ENCODE assay signal across 23 cellular contexts in genomic region chr20:57874141-57874540, GRCh38.
DNase-seq lines count a peak whose midpoint lies in the region; ATAC-seq and TF ChIP-seq lines count a peak whose summit lies in the region.
"Had no signal": no experiment of that assay in that cellular context is flagged by ENCODE, and none has a peak within 500 bp of the region (broad histone marks: within the 10 kb centered on the region; RNA-seq: fewer than 3 reads in every experiment).

No MANE protein-coding gene starts in this region.

- no CpG with 5 or more reads among the region's 7 CpGs for WGBS in neuronal stem cell (ENCODE audit: extremely low coverage in 2 of 2, insufficient read length in 2 of 2, insufficient replicate concordance in 1 of 2), 2 donors

- H3K27ac ChIP-seq in neuronal stem cell (replicated peaks; ENCODE audit: low read length) (no peak overlapping the region), PC-3 (ENCODE audit: low read length) (no peak overlapping the region)
- H3K27ac ChIP-seq: BLaER1 treated with 17β-estradiol and CSF1 and Interleukin-3, amounts not matched to agents 10 nM and 100 nM; GM23248 had no signal

- DNase-seq in activated CD8-positive, alpha-beta memory T cell treated with anti-CD3 and anti-CD28 coated beads for 24 hours, result peak; percentile 24
- no peak for DNase-seq in activated CD8-positive, alpha-beta memory T cell treated with anti-CD3 and anti-CD28 coated beads, Interleukin-2, amount 50 U/mL, for 4 hours
- DNase-seq in ecto neural progenitor cell (ENCODE audit: low spot score) (peak; percentile 16), islet precursor cell (peak; percentile 12), neuronal stem cell (ENCODE audit: low spot score) (no peak), CD14-positive monocyte (ENCODE audit: low spot score) (no peak), PC-3 (no peak), NCI-H2196 (lab: John Stamatoyannopoulos, UW; ENCODE audit: unreplicated experiment) (no peak)
- DNase-seq: 8988T; ACHN; AML-193; BE2C; Calu3; CD4-positive, alpha-beta memory T cell; COR-L47; DMS53; DMS79 treated with DMSO at 0.1 percent for 48 hours; GF-D8; GM23248; H7; HCEC 1CT had no signal

- no peaks in the 10 kb centered on the region for H3K4me1 Mint-ChIP-seq in CD14-positive monocyte
- H3K4me1 Mint-ChIP-seq: CD4-positive, alpha-beta memory T cell had no signal

- no peak overlapping the region for H4K8ac ChIP-seq in neuronal stem cell (ENCODE audit: low read depth, low read length)

- H2AK5ac ChIP-seq in neuronal stem cell (ENCODE audit: low read depth, low read length), result no peak overlapping the region

- TF ChIP-seq CTCF in CD14-positive monocyte (IDR thresholded peaks at IDR 0.05) (no peak), PC-3 (conservative IDR thresholded peaks at IDR 0.05; ENCODE audit: low read depth, low read length) (no peak)

- H2AFZ ChIP-seq in neuronal stem cell (ENCODE audit: low read length) (no peak overlapping the region), PC-3 (ENCODE audit: low read length) (no peak overlapping the region)
- H2AFZ ChIP-seq: GM23248 had no signal

- H3K9me3 ChIP-seq in neuronal stem cell (replicated peaks in 1 of 2; ENCODE audit: control insufficient read depth in 2 of 2, insufficient read depth in 1 of 2, low read depth in 1 of 2, low read length in 2 of 2) (no peaks in the 10 kb centered on the region), PC-3 (ENCODE audit: low read length) (no peaks in the 10 kb centered on the region)
- H3K9me3 ChIP-seq: A549, BE2C had no signal

- H3K9ac ChIP-seq in neuronal stem cell (ENCODE audit: low read depth, low read length, poor library complexity) (no peak overlapping the region), PC-3 (ENCODE audit: low read length) (no peak overlapping the region)
- H3K9ac ChIP-seq: BLaER1 treated with 17β-estradiol and CSF1 and Interleukin-3, amounts not matched to agents 10 nM and 100 nM; GM23248 had no signal

- no peak for ATAC-seq in PC-3
- ATAC-seq: A549 had no signal

- H3K27me3 ChIP-seq in neuronal stem cell (ENCODE audit: control insufficient read depth in 3 of 3, insufficient read depth in 3 of 3, low read depth in 1 of 3, low read length in 3 of 3) (peaks cover 0 to 25% (median 0%) of the 10 kb centered on the region in 3 experiments), PC-3 (ENCODE audit: low read length) (no peaks in the 10 kb centered on the region)
- H3K27me3 ChIP-seq: BE2C had no signal

- H3K4me3 Mint-ChIP-seq in CD14-positive monocyte, result no peak overlapping the region
- H3K4me3 Mint-ChIP-seq: CD4-positive, alpha-beta memory T cell had no signal

- H3K79me2 ChIP-seq in PC-3 (ENCODE audit: low read length), result no peaks in the 10 kb centered on the region

- no peak overlapping the region for H2BK5ac ChIP-seq in neuronal stem cell (ENCODE audit: low read length)

- H3K36me3 ChIP-seq in neuronal stem cell (replicated peaks in 1 of 2; ENCODE audit: control insufficient read depth in 2 of 2, insufficient read depth in 2 of 2, low read length in 2 of 2) (no peaks in the 10 kb centered on the region), PC-3 (ENCODE audit: low read depth, low read length) (no peaks in the 10 kb centered on the region)
- H3K36me3 ChIP-seq: BE2C; BLaER1 treated with 17β-estradiol and CSF1 and Interleukin-3, amounts not matched to agents 10 nM and 100 nM had no signal

- H3K36me3 Mint-ChIP-seq in CD14-positive monocyte, result no peaks in the 10 kb centered on the region
- H3K36me3 Mint-ChIP-seq: CD4-positive, alpha-beta memory T cell had no signal

- BruUV-seq in PC-3 (replicated peaks; lab: Mats Ljungman, UMichigan), result no TSS peak

- CTCF ChIA-PET in PC-3 (lab: Charles Lee), result no interaction called here

- no peaks in the 10 kb centered on the region for H3K4me1 ChIP-seq in neuronal stem cell (ENCODE audit: control insufficient read depth in 2 of 2, insufficient read depth in 1 of 2, low read depth in 1 of 2, low read length in 2 of 2)
- H3K4me1 ChIP-seq in PC-3 (ENCODE audit: insufficient read depth, low read length), result no peaks in the 10 kb centered on the region
- H3K4me1 ChIP-seq: A549, BE2C had no signal

- H3K79me1 ChIP-seq in neuronal stem cell (ENCODE audit: low read depth, low read length), result no peaks in the 10 kb centered on the region

- H4K20me1 ChIP-seq in PC-3 (ENCODE audit: low read length), result no peaks in the 10 kb centered on the region
- H4K20me1 ChIP-seq: BLaER1 treated with 17β-estradiol and CSF1 and Interleukin-3, amounts not matched to agents 10 nM and 100 nM had no signal

- intact Hi-C loops in CD14-positive monocyte (cut with micrococcal nuclease), result no loop called here
- intact Hi-C loops in PC-3 (cut with micrococcal nuclease), result no loop called here

- H2BK120ac ChIP-seq in neuronal stem cell (ENCODE audit: low read depth, low read length), result no peak overlapping the region

- H3K9me3 Mint-ChIP-seq in CD14-positive monocyte, result peaks cover 0 to 19% (median 5%) of the 10 kb centered on the region in 7 donors
- H3K9me3 Mint-ChIP-seq: CD4-positive, alpha-beta memory T cell had no signal

- H3K4me2 ChIP-seq in neuronal stem cell (ENCODE audit: insufficient read depth, low read length, poor library complexity, severe bottlenecking), result no peak overlapping the region
- no peak overlapping the region for H3K4me2 ChIP-seq in PC-3 (ENCODE audit: low read length)
- H3K4me2 ChIP-seq: A549; BLaER1 treated with 17β-estradiol and CSF1 and Interleukin-3, amounts not matched to agents 10 nM and 100 nM had no signal

- no peak overlapping the region for H2BK12ac ChIP-seq in neuronal stem cell (ENCODE audit: low read length)

- no peak overlapping the region for H4K91ac ChIP-seq in neuronal stem cell (ENCODE audit: low read depth, low read length, poor library complexity)

- H3K4ac ChIP-seq in neuronal stem cell (ENCODE audit: low read length), result no peak overlapping the region

- H3K14ac ChIP-seq in neuronal stem cell (ENCODE audit: low read length), result peak overlapping the region; percentile 42

- H2BK15ac ChIP-seq in neuronal stem cell (ENCODE audit: low read length), result no peak overlapping the region

- H3K23ac ChIP-seq in neuronal stem cell (ENCODE audit: low read depth, low read length, poor library complexity), result no peak overlapping the region

- H3K4me3 ChIP-seq in neuronal stem cell (ENCODE audit: low read length in 2 of 2) (no peak overlapping the region), PC-3 (ENCODE audit: low read length) (no peak overlapping the region)
- H3K4me3 ChIP-seq: A549; BLaER1 treated with 17β-estradiol and CSF1 and Interleukin-3, amounts not matched to agents 10 nM and 100 nM; GM23248 had no signal

- no peak overlapping the region for H3K27ac Mint-ChIP-seq in CD14-positive monocyte
- H3K27ac Mint-ChIP-seq: CD4-positive, alpha-beta memory T cell had no signal

- POLR2A ChIA-PET in PC-3 (lab: Charles Lee; ENCODE audit: unreplicated experiment), result no interaction called here

- H3K18ac ChIP-seq in neuronal stem cell (ENCODE audit: low read length), result no peak overlapping the region

- H3K9me2 ChIP-seq in PC-3 (replicated peaks; ENCODE audit: low read length), result no peaks in the 10 kb centered on the region

- H3K27me3 Mint-ChIP-seq in CD14-positive monocyte (ENCODE audit: low read depth in 3 of 3), result peaks cover 3 to 6% (median 4%) of the 10 kb centered on the region in 3 donors

- H3F3A ChIP-seq in PC-3 (ENCODE audit: low read length, unreplicated experiment), result no peaks in the 10 kb centered on the region

Comparison
In these comparisons a context has a peak if more than half of its experiments do, and no peak if none do; other contexts are left out.
1. DNase-seq: peak in activated CD8-positive, alpha-beta memory T cell treated with anti-CD3 and anti-CD28 coated beads for 24 hours (single experiment), ecto neural progenitor cell (single experiment) and islet precursor cell (single experiment); none in activated CD8-positive, alpha-beta memory T cell treated with anti-CD3 and anti-CD28 coated beads, Interleukin-2, amount 50 U/mL, for 4 hours (single experiment), neuronal stem cell (single experiment), CD14-positive monocyte (single experiment), PC-3 (single experiment) and NCI-H2196 (single experiment).